Comparison of ENCODE assay signal across 8 cellular contexts in genomic region chr7:123624527-123625183, GRCh38. TPM values are rescaled to one million over a fixed set of nuclear protein-coding genes. Genes with fewer than 3 reads are reported as not detected.
DNase-seq lines count a peak whose midpoint lies in the region; ATAC-seq, FAIRE-seq and TF ChIP-seq lines count a peak whose summit lies in the region.

No MANE protein-coding gene starts in this region.

- H3K4me2 ChIP-seq in K562 (ENCODE audit: insufficient read depth, low read length) = peak overlapping the region; percentile 46

- H3K27me3 ChIP-seq in K562 (ENCODE audit: control insufficient read depth in 2 of 2, insufficient read depth in 2 of 2, low read length in 2 of 2) = no peaks in the 10 kb centered on the region; a peak in 1 of 5 replicates
- H3K27me3 ChIP-seq in thoracic aorta (replicated peaks; ENCODE audit: insufficient read depth) = no peaks in the 10 kb centered on the region

- no peaks in the 10 kb centered on the region for H3K9me1 ChIP-seq in K562 (ENCODE audit: control insufficient read depth, insufficient read depth, low read length)

- TF ChIP-seq CTCF in C4-2B (conservative IDR thresholded peaks at IDR 0.05) = peak; percentile 96
- TF ChIP-seq CTCF in K562 (IDR thresholded peaks at IDR 0.05 in 2 of 3, conservative IDR thresholded peaks at IDR 0.05 in 1 of 3; ENCODE audit: insufficient read depth in 2 of 3, low read depth in 1 of 3, low read length in 3 of 3) = peak; percentile 92 to 99 (median 97)
- TF ChIP-seq CTCF in mesothelial cell of epicardium (IDR thresholded peaks at IDR 0.05; ENCODE audit: unreplicated experiment) = peak; percentile 22
- peak; percentile 24 for TF ChIP-seq CTCF in thoracic aorta (IDR thresholded peaks at IDR 0.05)

- no TSS peak for BruUV-seq in K562 (replicated peaks; lab: Mats Ljungman, UMichigan)

- no peaks in the 10 kb centered on the region for H3K9me3 Mint-ChIP-seq in mesothelial cell of epicardium

- intact Hi-C loops in K562 (cut with micrococcal nuclease) = loop anchor here (1.0 to 5.0 kb wide), 3 partner anchors 43 to 130 kb away; no protein-coding TSS in a partner anchor

- WGBS in K562 (ENCODE audit: insufficient coverage, low coverage, missing lambda C conversion rate) = 11% methylated on average over 12 of the region's 12 CpGs

- H3K27ac Mint-ChIP-seq in mesothelial cell of epicardium = no peak overlapping the region

- no peaks in the 10 kb centered on the region for H3K4me1 Mint-ChIP-seq in mesothelial cell of epicardium

- CTCF ChIA-PET in K562 (lab: Yijun Ruan, JAX; ENCODE audit: low intra/inter-chr PET ratio) = no interaction called here

- H4K20me1 ChIP-seq in K562 (replicated peaks; ENCODE audit: control insufficient read depth, insufficient read depth, low read length) = no peaks in the 10 kb centered on the region

- H3K27ac ChIP-seq in C4-2B (no peak overlapping the region), K562 (ENCODE audit: extremely low read depth, low read depth, low read length) (peak overlapping the region; percentile 11; the same call in 1 of the 3 replicates), thoracic aorta (no peak overlapping the region)

- no peak overlapping the region for H3K4me3 Mint-ChIP-seq in mesothelial cell of epicardium

- H3K36me3 ChIP-seq in K562 (ENCODE audit: control insufficient read depth, insufficient read depth, low read length) (no peaks in the 10 kb centered on the region), thoracic aorta (no peaks in the 10 kb centered on the region)

- H3K79me2 ChIP-seq in K562 (ENCODE audit: control insufficient read depth, insufficient read depth, low read length) = no peaks in the 10 kb centered on the region

- POLR2A ChIA-PET in K562 (lab: Yijun Ruan, JAX) = interaction anchor here (0.8 to 1.1 kb wide), 7 partner anchors 9 to 130 kb away, joined by 3 to 7 read pairs (median 3); partner anchors contain the start of gene NDUFA5

- no peaks in the 10 kb centered on the region for H3K27me3 Mint-ChIP-seq in mesothelial cell of epicardium (ENCODE audit: low read depth)

- ATAC-seq in GM19351 (IDR thresholded peaks at IDR 0.05; ENCODE audit: unreplicated experiment) (peak; percentile 85), HG03342 (IDR thresholded peaks at IDR 0.05; ENCODE audit: unreplicated experiment) (peak; percentile 94), K562 (peak; percentile 91), thoracic aorta (ENCODE audit: insufficient number of reproducible peaks, low FRiP score, low read depth) (no peak)

- H2AFZ ChIP-seq in K562 (ENCODE audit: low read depth, low read length) = peak overlapping the region; percentile 91

- in situ Hi-C loops in K562 (cut with MboI) = no loop called here

- no peaks in the 10 kb centered on the region for H3K9me3 ChIP-seq in K562 (replicated peaks; ENCODE audit: control insufficient read depth, insufficient read depth, low read depth, low read length)
- H3K9me3 ChIP-seq in thoracic aorta = no peaks in the 10 kb centered on the region

- DNase-seq in T-helper 1 cell (peak; percentile 12 to 52 (median 33)), K562 (ENCODE audit: extremely low read depth in 1 of 4, low spot score in 3 of 4) (peak; percentile 76 to 93 (median 78)), mesothelial cell of epicardium (ENCODE audit: low spot score in 2 of 2, unreplicated experiment in 2 of 2) (no peak), thoracic aorta (ENCODE audit: low spot score) (no peak), NCI-H345 treated with DMSO at 0.1 percent for 48 hours (lab: John Stamatoyannopoulos, UW; ENCODE audit: unreplicated experiment) (no peak)

- FAIRE-seq in K562 (lab: Jason Lieb, UNC) = peak; percentile 99

- TF ChIP-seq POLR2A in K562 (conservative IDR thresholded peaks at IDR 0.05) = no peak

- H3K4me1 ChIP-seq in K562 (replicated peaks in 1 of 2; ENCODE audit: control insufficient read depth in 2 of 2, insufficient read depth in 2 of 2, low read length in 2 of 2) (peaks cover 0 to 6% of the 10 kb centered on the region in 2 experiments; a peak in 2 of 5 replicates), thoracic aorta (ENCODE audit: control insufficient read depth in 1 of 2, low read depth in 2 of 2) (no peaks in the 10 kb centered on the region)

- TF ChIP-seq RAD21 in K562 (CRISPR knock-in tag; conservative IDR thresholded peaks at IDR 0.05 in 1 of 2, IDR thresholded peaks at IDR 0.05 in 1 of 2) = peak; percentile 54 to 85

- no peaks in the 10 kb centered on the region for H3K36me3 Mint-ChIP-seq in mesothelial cell of epicardium

- H3K9ac ChIP-seq in K562 (ENCODE audit: insufficient read depth in 1 of 2, low read depth in 2 of 2, low read length in 2 of 2) = no peak overlapping the region

- 0 out of 2 replicates have a peak, but pooled peaks have one; percentile 29 for TF ChIP-seq EP300 in K562 (IDR thresholded peaks at IDR 0.05; ENCODE audit: low read length)

- H3K4me3 ChIP-seq in K562 (no peak overlapping the region), thoracic aorta (no peak overlapping the region)

TF ChIP-seq in K562, 482 proteins besides CTCF, POLR2A, EP300 and RAD21 (continues in another document):
- TF ChIP-seq CREB1 (IDR thresholded peaks at IDR 0.05) = peak; percentile 80
- TF ChIP-seq CREB1 (CRISPR knock-in tag; IDR thresholded peaks at IDR 0.05) = peak; percentile 90
- TF ChIP-seq COPS2 (conservative IDR thresholded peaks at IDR 0.05) = no peak
- 0 out of 2 replicates have a peak, but pooled peaks have one; percentile 13 for TF ChIP-seq NCOR1 (IDR thresholded peaks at IDR 0.05)
- TF ChIP-seq ZKSCAN1 (IDR thresholded peaks at IDR 0.05; ENCODE audit: low read depth, low read length) = no peak
- no peak for TF ChIP-seq ZNF431 (CRISPR knock-in tag; IDR thresholded peaks at IDR 0.05)
- TF ChIP-seq MYC (IDR thresholded peaks at IDR 0.05; ENCODE audit: low read depth, low read length) = peak; percentile 59
- TF ChIP-seq MYC (CRISPR knock-in tag; IDR thresholded peaks at IDR 0.05; ENCODE audit: borderline replicate concordance, low read depth) = no peak
- no peak for TF ChIP-seq MAFF (IDR thresholded peaks at IDR 0.05; ENCODE audit: low read length)
- no peak for TF ChIP-seq SIN3B (IDR thresholded peaks at IDR 0.05; ENCODE audit: low read depth)
- TF ChIP-seq, protein P1, sequence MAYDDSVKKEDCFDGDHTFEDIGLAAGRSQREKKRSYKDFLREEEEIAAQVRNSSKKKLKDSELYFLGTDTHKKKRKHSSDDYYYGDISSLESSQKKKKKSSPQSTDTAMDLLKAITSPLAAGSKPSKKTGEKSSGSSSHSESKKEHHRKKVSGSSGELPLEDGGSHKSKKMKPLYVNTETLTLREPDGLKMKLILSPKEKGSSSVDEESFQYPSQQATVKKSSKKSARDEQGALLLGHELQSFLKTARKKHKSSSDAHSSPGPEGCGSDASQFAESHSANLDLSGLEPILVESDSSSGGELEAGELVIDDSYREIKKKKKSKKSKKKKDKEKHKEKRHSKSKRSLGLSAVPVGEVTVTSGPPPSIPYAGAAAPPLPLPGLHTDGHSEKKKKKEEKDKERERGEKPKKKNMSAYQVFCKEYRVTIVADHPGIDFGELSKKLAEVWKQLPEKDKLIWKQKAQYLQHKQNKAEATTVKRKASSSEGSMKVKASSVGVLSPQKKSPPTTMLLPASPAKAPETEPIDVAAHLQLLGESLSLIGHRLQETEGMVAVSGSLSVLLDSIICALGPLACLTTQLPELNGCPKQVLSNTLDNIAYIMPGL (CRISPR knock-in tag; IDR thresholded peaks at IDR 0.05) = no peak
- TF ChIP-seq POLR2AphosphoS2 (IDR thresholded peaks at IDR 0.05; ENCODE audit: low read length) = no peak
- TF ChIP-seq ZNF232 (CRISPR knock-in tag; IDR thresholded peaks at IDR 0.05) = no peak
- TF ChIP-seq ZNF696 (CRISPR knock-in tag; conservative IDR thresholded peaks at IDR 0.05) = no peak

RNA-seq across cellular contexts. Expression of gene ASB15, which starts 23.0 kb away (rescaled TPM):
- not detected in 2 replicates for total RNA-seq in K562 (2011; cell fraction: chromatin; rRNA removed; ENCODE audit: low replicate concordance)
- not detected in 2 replicates for total RNA-seq in K562 (2011; cell fraction: nucleolus; rRNA removed)
- not detected in 2 replicates for total RNA-seq in K562 (2011; cell fraction: nucleoplasm; rRNA removed)
- not detected in 2 replicates for total RNA-seq in K562 (2014; rRNA removed)
- total RNA-seq in K562 (2014; rRNA removed; fragmentation: Illumina TruSeq; extraction: Trizol) = 0.03 TPM in 1 of 2 replicates, not detected in the other
- total RNA-seq in K562 (2015; rRNA removed; fragmentation: Illumina TruSeq; extraction: Trizol) = 0.04 and 0.19 TPM in 2 replicates
- total RNA-seq in K562 (2021) = 0.04 TPM in 1 of 2 replicates, not detected in the other
- polyA plus RNA-seq in K562 (2011; rRNA removed) = not detected in 2 replicates
- polyA plus RNA-seq in K562 (2011; cell fraction: cytosol; rRNA removed) = not detected in 2 replicates
- polyA plus RNA-seq in K562 (2011; cell fraction: nucleus; rRNA removed) = not detected in 2 replicates
- polyA plus RNA-seq in K562 (2012) = 0.09 and 1.3 TPM in 2 replicates
- 0.03 and 0.04 TPM in 2 replicates for polyA plus RNA-seq in K562 (2014; fragmentation: Illumina TruSeq; extraction: Trizol)
- polyA plus RNA-seq in K562 (2014; fragmentation: Nextera tagmentation; extraction: Ambion mirVana) = under 1 TPM; 0.03 to 0.14 TPM
- polyA plus RNA-seq in K562 (2014; rRNA removed) = 0.11 and 0.12 TPM in 2 replicates
- polyA minus RNA-seq in K562 (2011; rRNA and poly(A)+ RNA removed) = not detected in 2 replicates
- not detected in 2 replicates for polyA minus RNA-seq in K562 (2011; cell fraction: cytosol; rRNA and poly(A)+ RNA removed)
- polyA minus RNA-seq in K562 (2011; cell fraction: nucleus; rRNA and poly(A)+ RNA removed) = not detected in 2 replicates
- not detected in 3 replicates for total RNA-seq in mesothelial cell of epicardium
- not detected for total RNA-seq in thoracic aorta

RNA-seq across cellular contexts. Expression of gene LMOD2, which starts 31.0 kb away (rescaled TPM):
- total RNA-seq in K562 (2011; cell fraction: chromatin; rRNA removed; ENCODE audit: low replicate concordance) = not detected in 2 replicates
- total RNA-seq in K562 (2011; cell fraction: nucleolus; rRNA removed) = not detected in 2 replicates
- total RNA-seq in K562 (2011; cell fraction: nucleoplasm; rRNA removed) = not detected in 2 replicates
- total RNA-seq in K562 (2014; rRNA removed) (not detected in 2 replicates), K562 (2014; rRNA removed; fragmentation: Illumina TruSeq; extraction: Trizol) (not detected in 2 replicates), K562 (2015; rRNA removed; fragmentation: Illumina TruSeq; extraction: Trizol) (not detected in 2 replicates), K562 (2021) (0.13 TPM in 1 of 2 replicates, not detected in the other), mesothelial cell of epicardium (not detected in 3 replicates), thoracic aorta (not detected)
- polyA plus RNA-seq in K562 (2011; rRNA removed) (not detected in 2 replicates), K562 (2014; fragmentation: Illumina TruSeq; extraction: Trizol) (not detected in 2 replicates), K562 (2014; fragmentation: Nextera tagmentation; extraction: Ambion mirVana) (under 1 TPM in 1 of 2 experiments, not detected in 1; 0.04 TPM), K562 (2014; rRNA removed) (not detected in 2 replicates)
- polyA plus RNA-seq in K562 (2011; cell fraction: cytosol; rRNA removed) = not detected in 2 replicates
- polyA plus RNA-seq in K562 (2011; cell fraction: nucleus; rRNA removed) = not detected in 2 replicates
- 0.08 TPM in 2 replicates for polyA plus RNA-seq in K562 (2012)
- not detected in 2 replicates for polyA minus RNA-seq in K562 (2011; rRNA and poly(A)+ RNA removed)
- polyA minus RNA-seq in K562 (2011; cell fraction: cytosol; rRNA and poly(A)+ RNA removed) = not detected in 2 replicates
- polyA minus RNA-seq in K562 (2011; cell fraction: nucleus; rRNA and poly(A)+ RNA removed) = not detected in 2 replicates

Comparison
In these comparisons a context has a peak if more than half of its experiments do, and no peak if none do; other contexts are left out.
1. CTCF ChIP-seq: peak in every context shown above with its lines; median percentile 97 in K562; 96 in C4-2B; 24 in thoracic aorta; 22 in mesothelial cell of epicardium.
2. DNase-seq: peak in T-helper 1 cell (5 of 5) and K562 (4 of 4); none in mesothelial cell of epicardium (0 of 2), thoracic aorta (single experiment) and NCI-H345 treated with DMSO at 0.1 percent for 48 hours (single experiment).